ENCODE assay signal across 8 cellular contexts in genomic region chr17:7862692-7863437, GRCh38. TPM values are rescaled to one million over a fixed set of nuclear protein-coding genes. Genes with fewer than 3 reads are reported as not detected.
DNase-seq lines count a peak whose midpoint lies in the region; ATAC-seq and TF ChIP-seq lines count a peak whose summit lies in the region.

No MANE protein-coding gene starts in this region.

- no peaks in the 10 kb centered on the region for H3K36me3 ChIP-seq in smooth muscle cell (ENCODE audit: low read depth)

- H3K27me3 Mint-ChIP-seq in T-helper 2 cell treated with Interferon-gamma antibody and Interleukin-4, amounts not matched to agents 5 μg/mL and 100 μg/mL, for 36 hours (ENCODE audit: low read depth), result no peaks in the 10 kb centered on the region

- no peak overlapping the region for H3K4me2 ChIP-seq in smooth muscle cell

- no peaks in the 10 kb centered on the region for H3K27me3 ChIP-seq in smooth muscle cell (ENCODE audit: low read depth)

- H3K9me3 Mint-ChIP-seq in T-helper 2 cell treated with Interferon-gamma antibody and Interleukin-4, amounts not matched to agents 5 μg/mL and 100 μg/mL, for 36 hours, result no peaks in the 10 kb centered on the region

- no peak for ATAC-seq in HG02885 (IDR thresholded peaks at IDR 0.05; ENCODE audit: poor library complexity, unreplicated experiment)

- no peak overlapping the region for H3K27ac ChIP-seq in smooth muscle cell (ENCODE audit: low read depth)

- peaks cover 6% of the 10 kb centered on the region for H4K20me1 ChIP-seq in smooth muscle cell (ENCODE audit: low read depth)

- H3K4me3 ChIP-seq in smooth muscle cell, result no peak overlapping the region

- DNase-seq in activated gamma-delta T cell treated with Interleukin-2 at 50 U/mL for 16 hours (peak; percentile 50), activated gamma-delta T cell (lab: John Stamatoyannopoulos, UW) (no peak), NCI-H1092 treated with DMSO at 0.1 percent for 48 hours (lab: John Stamatoyannopoulos, UW) (peak; percentile 36), globus pallidus (ENCODE audit: low spot score) (peak; percentile 42), smooth muscle cell (lab: John Stamatoyannopoulos, UW; ENCODE audit: unreplicated experiment) (no peak)
- peak; percentile 40 for DNase-seq in activated T-cell treated with anti-CD3 and anti-CD28 coated beads, Interleukin-2, amount 50 U/mL, for 1 hour
- no peak for DNase-seq in T-helper 2 cell treated with Interferon-gamma antibody and Interleukin-4, amounts not matched to agents 5 μg/mL and 100 μg/mL, for 36 hours (ENCODE audit: low spot score)

- H3K36me3 Mint-ChIP-seq in T-helper 2 cell treated with Interferon-gamma antibody and Interleukin-4, amounts not matched to agents 5 μg/mL and 100 μg/mL, for 36 hours (ENCODE audit: low read depth), result peaks cover 30% of the 10 kb centered on the region

- no peak overlapping the region for H3K27ac Mint-ChIP-seq in T-helper 2 cell treated with Interferon-gamma antibody and Interleukin-4, amounts not matched to agents 5 μg/mL and 100 μg/mL, for 36 hours

- H3K79me2 ChIP-seq in smooth muscle cell (ENCODE audit: low read depth), result peaks cover 5% of the 10 kb centered on the region

- no peaks in the 10 kb centered on the region for H3K9me3 ChIP-seq in smooth muscle cell (replicated peaks; ENCODE audit: low read depth)

- no peak overlapping the region for H3K4me3 Mint-ChIP-seq in T-helper 2 cell treated with Interferon-gamma antibody and Interleukin-4, amounts not matched to agents 5 μg/mL and 100 μg/mL, for 36 hours

- H3F3A ChIP-seq in smooth muscle cell (ENCODE audit: low read depth), result peaks cover 7% of the 10 kb centered on the region

- peak; percentile 69 for TF ChIP-seq CTCF in smooth muscle cell (IDR thresholded peaks at IDR 0.05; ENCODE audit: borderline replicate concordance, insufficient read depth, poor library complexity, severe bottlenecking)

- WGBS in smooth muscle cell (ENCODE audit: low lambda C conversion rate), result 63% methylated on average over 3 of the region's 3 CpGs

- no peaks in the 10 kb centered on the region for H3K4me1 ChIP-seq in smooth muscle cell (ENCODE audit: low read depth)

- no peak overlapping the region for H2AFZ ChIP-seq in smooth muscle cell (ENCODE audit: low read depth)

- peaks cover 21% of the 10 kb centered on the region for H3K4me1 Mint-ChIP-seq in T-helper 2 cell treated with Interferon-gamma antibody and Interleukin-4, amounts not matched to agents 5 μg/mL and 100 μg/mL, for 36 hours (ENCODE audit: low read depth)

- no peak overlapping the region for H3K9ac ChIP-seq in smooth muscle cell (ENCODE audit: low read depth)

RNA-seq across cellular contexts. Expression of gene CYB5D1, which starts 5.1 kb away (rescaled TPM):
- total RNA-seq in smooth muscle cell, result 8.6 and 9.3 TPM in 2 replicates
- polyA plus RNA-seq in smooth muscle cell, result 6.6 and 7.9 TPM in 2 replicates

RNA-seq across cellular contexts. Expression of gene NAA38, which starts 5.5 kb away (rescaled TPM):
- 30.6 and 76.4 TPM in 2 replicates for total RNA-seq in smooth muscle cell
- 86.1 and 99.4 TPM in 2 replicates for polyA plus RNA-seq in smooth muscle cell

RNA-seq across cellular contexts. Expression of gene TMEM88, which starts 8.0 kb away (rescaled TPM):
- 5.1 and 8.6 TPM in 2 replicates for total RNA-seq in smooth muscle cell
- polyA plus RNA-seq in smooth muscle cell, result 12.7 and 16.1 TPM in 2 replicates

RNA-seq across cellular contexts. Expression of gene CHD3, which starts 25.7 kb away (rescaled TPM):
- 28.5 and 34.9 TPM in 2 replicates for total RNA-seq in smooth muscle cell
- 16.3 and 23.5 TPM in 2 replicates for polyA plus RNA-seq in smooth muscle cell

RNA-seq across cellular contexts. Expression of gene KDM6B, which starts 28.8 kb away (rescaled TPM):
- total RNA-seq in smooth muscle cell, result 4.3 and 9.1 TPM in 2 replicates
- polyA plus RNA-seq in smooth muscle cell, result 5.8 and 11.1 TPM in 2 replicates

Comparison
In these comparisons a context has a peak if more than half of its experiments do, and no peak if none do; other contexts are left out.
1. DNase-seq: peak in activated gamma-delta T cell treated with Interleukin-2 at 50 U/mL for 16 hours (single experiment), NCI-H1092 treated with DMSO at 0.1 percent for 48 hours (single experiment), activated T-cell treated with anti-CD3 and anti-CD28 coated beads, Interleukin-2, amount 50 U/mL, for 1 hour (single experiment) and globus pallidus (single experiment); none in activated gamma-delta T cell (single experiment), smooth muscle cell (single experiment) and T-helper 2 cell treated with Interferon-gamma antibody and Interleukin-4, amounts not matched to agents 5 μg/mL and 100 μg/mL, for 36 hours (single experiment).